18 cellular contexts compared by ENCODE assay signal in genomic region chr5:140258016-140258415, GRCh38. TPM values are rescaled to one million over a fixed set of nuclear protein-coding genes. Genes with fewer than 3 reads are reported as not detected.
DNase-seq lines count a peak whose midpoint lies in the region; TF ChIP-seq lines count a peak whose summit lies in the region.
"Had no signal": no experiment of that assay in that cellular context is flagged by ENCODE, and none has a peak within 500 bp of the region (broad histone marks: within the 10 kb centered on the region; RNA-seq: fewer than 3 reads in every experiment).

No MANE protein-coding gene starts in this region.

- no peaks in the 10 kb centered on the region for H3K27me3 Mint-ChIP-seq in activated T-helper 1 cell treated with anti-CD3 and anti-CD28 coated beads, Interleukin-12 subunit alpha, Interleukin-12 subunit beta, Interleukin-2, Interleukin-4 antibody, amounts not matched to agents 30 ng/mL and 10 ng/mL and 1 ng/mL, durations not matched to agents 14 hours and 24 hours and 36 hours (ENCODE audit: insufficient read depth)
- no peaks in the 10 kb centered on the region for H3K27me3 Mint-ChIP-seq in type B pancreatic cell

- intact Hi-C loops in activated T-helper 1 cell treated with anti-CD3 and anti-CD28 coated beads, Interleukin-12 subunit alpha, Interleukin-12 subunit beta, Interleukin-2, Interleukin-4 antibody, amounts not matched to agents 30 ng/mL and 10 ng/mL and 1 ng/mL, durations not matched to agents 14 hours and 24 hours and 36 hours (cut with micrococcal nuclease), result loop anchor here (10.0 kb wide), 1 partner anchor 297 kb away; the partner anchor contains the start of gene SRA1

- H3K27ac Mint-ChIP-seq in activated T-helper 1 cell treated with anti-CD3 and anti-CD28 coated beads, Interleukin-12 subunit alpha, Interleukin-12 subunit beta, Interleukin-2, Interleukin-4 antibody, amounts not matched to agents 30 ng/mL and 10 ng/mL and 1 ng/mL, durations not matched to agents 14 hours and 24 hours and 36 hours, result peak overlapping the region; percentile 48
- no peak overlapping the region for H3K27ac Mint-ChIP-seq in type B pancreatic cell
- H3K27ac Mint-ChIP-seq: nephron; T-helper 2 cell treated with Interferon-gamma antibody and Interleukin-4, amounts not matched to agents 5 μg/mL and 100 μg/mL, for 36 hours had no signal

- peaks cover 31% of the 10 kb centered on the region for H3K36me3 Mint-ChIP-seq in activated T-helper 1 cell treated with anti-CD3 and anti-CD28 coated beads, Interleukin-12 subunit alpha, Interleukin-12 subunit beta, Interleukin-2, Interleukin-4 antibody, amounts not matched to agents 30 ng/mL and 10 ng/mL and 1 ng/mL, durations not matched to agents 14 hours and 24 hours and 36 hours (ENCODE audit: low read depth)
- peaks cover 11% of the 10 kb centered on the region for H3K36me3 Mint-ChIP-seq in type B pancreatic cell

- no peaks in the 10 kb centered on the region for H3K9me3 Mint-ChIP-seq in activated T-helper 1 cell treated with anti-CD3 and anti-CD28 coated beads, Interleukin-12 subunit alpha, Interleukin-12 subunit beta, Interleukin-2, Interleukin-4 antibody, amounts not matched to agents 30 ng/mL and 10 ng/mL and 1 ng/mL, durations not matched to agents 14 hours and 24 hours and 36 hours
- no peaks in the 10 kb centered on the region for H3K9me3 Mint-ChIP-seq in type B pancreatic cell
- H3K9me3 Mint-ChIP-seq: CD8-positive, alpha-beta T cell; T-helper 2 cell treated with Interferon-gamma antibody and Interleukin-4, amounts not matched to agents 5 μg/mL and 100 μg/mL, for 36 hours had no signal

- peaks cover 24% of the 10 kb centered on the region for H3K4me1 Mint-ChIP-seq in activated T-helper 1 cell treated with anti-CD3 and anti-CD28 coated beads, Interleukin-12 subunit alpha, Interleukin-12 subunit beta, Interleukin-2, Interleukin-4 antibody, amounts not matched to agents 30 ng/mL and 10 ng/mL and 1 ng/mL, durations not matched to agents 14 hours and 24 hours and 36 hours (ENCODE audit: low read depth)
- H3K4me1 Mint-ChIP-seq in type B pancreatic cell (ENCODE audit: unreplicated experiment), result peaks cover 13% of the 10 kb centered on the region

- DNase-seq in AG20443 (ENCODE audit: low spot score), result peak; percentile 35
- peak; percentile 38 for DNase-seq in GM04503 (ENCODE audit: low read depth)
- no peak for DNase-seq in activated T-helper 1 cell treated with anti-CD3 and anti-CD28 coated beads, Interleukin-12 subunit alpha, Interleukin-12 subunit beta, Interleukin-2, Interleukin-4 antibody, amounts not matched to agents 30 ng/mL and 10 ng/mL and 1 ng/mL, durations not matched to agents 14 hours and 24 hours and 36 hours (ENCODE audit: low spot score)
- DNase-seq in hepatic stellate cell (ENCODE audit: low spot score), result peak; percentile 60
- no peak for DNase-seq in SHP77 treated with DMSO at 0.1 percent for 48 hours (lab: John Stamatoyannopoulos, UW)
- DNase-seq in type B pancreatic cell (ENCODE audit: extremely low spot score, unreplicated experiment), result no peak
- DNase-seq in kidney tubule cell (ENCODE audit: low spot score), result no peak
- no peak for DNase-seq in NCI-H1092 treated with DMSO at 0.1 percent for 48 hours (lab: John Stamatoyannopoulos, UW)
- DNase-seq: activated gamma-delta T cell; CD8-positive, alpha-beta T cell; KBM-7; NCI-H1694; OCI-M1; stimulated activated CD4-positive, alpha-beta T cell treated with anti-CD3 and anti-CD28 coated beads, Interleukin-2, amount 100 ng/mL, for 24 hours; stimulated activated CD8-positive, alpha-beta memory T cell treated with anti-CD3 and anti-CD28 coated beads, Interleukin-4, amount 100 ng/mL, for 48 hours; transverse colon had no signal

- TF ChIP-seq CTCF in type B pancreatic cell (conservative IDR thresholded peaks at IDR 0.05), result no peak

- H3K4me3 Mint-ChIP-seq in activated T-helper 1 cell treated with anti-CD3 and anti-CD28 coated beads, Interleukin-12 subunit alpha, Interleukin-12 subunit beta, Interleukin-2, Interleukin-4 antibody, amounts not matched to agents 30 ng/mL and 10 ng/mL and 1 ng/mL, durations not matched to agents 14 hours and 24 hours and 36 hours, result peak overlapping the region; percentile 7
- H3K4me3 Mint-ChIP-seq in type B pancreatic cell, result no peak overlapping the region
- H3K4me3 Mint-ChIP-seq: CD8-positive, alpha-beta T cell; nephron; T-helper 2 cell treated with Interferon-gamma antibody and Interleukin-4, amounts not matched to agents 5 μg/mL and 100 μg/mL, for 36 hours had no signal

RNA-seq across cellular contexts. Expression of gene PFDN1, which starts 44.9 kb away (rescaled TPM):
- 59.5 and 60.6 TPM in 2 replicates for total RNA-seq in activated T-helper 1 cell treated with anti-CD3 and anti-CD28 coated beads, Interleukin-12 subunit alpha, Interleukin-12 subunit beta, Interleukin-2, Interleukin-4 antibody, amounts not matched to agents 30 ng/mL and 10 ng/mL and 1 ng/mL, durations not matched to agents 14 hours and 24 hours and 36 hours
- total RNA-seq in type B pancreatic cell (ENCODE audit: low replicate concordance), result 47.1 and 57.9 TPM in 2 replicates

Comparison
In these comparisons a context has a peak if more than half of its experiments do, and no peak if none do; other contexts are left out.
1. DNase-seq: peak in AG20443 (single experiment), GM04503 (single experiment) and hepatic stellate cell (single experiment); none in activated T-helper 1 cell treated with anti-CD3 and anti-CD28 coated beads, Interleukin-12 subunit alpha, Interleukin-12 subunit beta, Interleukin-2, Interleukin-4 antibody, amounts not matched to agents 30 ng/mL and 10 ng/mL and 1 ng/mL, durations not matched to agents 14 hours and 24 hours and 36 hours (single experiment), SHP77 treated with DMSO at 0.1 percent for 48 hours (single experiment), type B pancreatic cell (single experiment), kidney tubule cell (single experiment) and NCI-H1092 treated with DMSO at 0.1 percent for 48 hours (single experiment).